8 cellular contexts compared by ENCODE assay signal in the genomic region with DNA sequence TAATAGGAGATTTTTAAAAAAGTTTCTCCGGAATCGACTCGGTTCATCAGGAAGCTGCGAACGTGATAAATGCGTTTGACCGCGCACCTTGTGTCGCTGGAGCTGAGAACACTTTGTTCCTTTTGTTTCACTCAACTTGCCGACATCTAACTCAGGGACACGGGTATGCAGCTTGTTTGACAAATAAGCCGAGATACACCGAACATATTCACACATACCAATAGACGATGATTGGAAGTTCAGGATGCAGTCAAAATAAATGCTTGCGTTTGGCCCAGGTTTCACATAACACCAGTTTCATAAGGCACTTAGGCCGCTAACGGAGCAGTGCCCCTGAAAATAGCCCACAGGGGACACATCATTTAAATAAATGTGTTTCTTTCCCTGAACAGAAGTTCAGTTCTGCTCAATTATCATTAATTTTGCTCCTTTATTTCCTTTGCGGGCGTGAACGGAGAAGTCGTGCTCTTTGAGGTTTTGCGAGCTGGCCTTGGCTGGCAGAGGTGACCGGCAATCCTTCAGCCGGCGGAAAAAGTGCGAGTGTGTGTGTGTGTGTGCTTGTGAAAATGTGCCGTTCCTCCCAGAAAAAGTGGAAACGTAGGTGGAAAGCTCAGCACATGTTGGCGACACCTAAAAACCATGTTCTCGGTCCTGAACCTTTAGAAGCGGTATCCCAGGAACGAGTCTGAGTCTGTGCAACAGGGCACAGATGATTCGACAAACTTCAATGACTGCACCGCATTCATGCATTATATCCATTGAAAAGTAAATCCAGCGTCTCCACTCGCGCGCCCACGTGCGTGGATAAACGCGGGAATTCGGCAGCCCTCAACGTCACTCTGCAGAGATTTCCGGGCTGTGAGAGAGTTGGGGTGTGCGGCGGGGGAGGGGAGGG. TPM values are rescaled to one million over a fixed set of nuclear protein-coding genes. Genes with fewer than 3 reads are reported as not detected.
A peak's percentile ranks its signal among the peaks of the same experiment; 100 is the strongest.
DNase-seq lines count a peak whose midpoint lies in the region; ATAC-seq and TF ChIP-seq lines count a peak whose summit lies in the region.

No MANE protein-coding gene starts in this region.

- H3K4me3 Mint-ChIP-seq in activated CD4-positive, alpha-beta T cell treated with anti-CD3 and anti-CD28 coated beads, Interleukin-2, amount 10 ng/mL, durations not matched to agents 24 days and 14 days: peak overlapping the region; percentile 85
- peak overlapping the region; percentile 61 for H3K4me3 Mint-ChIP-seq in activated CD4-positive, alpha-beta memory T cell treated with anti-CD3 and anti-CD28 coated beads for 36 hours
- no peak overlapping the region for H3K4me3 Mint-ChIP-seq in HFFc6

- peak; percentile 60 for DNase-seq in activated CD4-positive, alpha-beta T cell treated with anti-CD3 and anti-CD28 coated beads, Interleukin-2, amount 10 ng/mL, durations not matched to agents 24 days and 14 days
- no peak for DNase-seq in activated CD4-positive, alpha-beta T cell treated with anti-CD3 and anti-CD28 coated beads for 4 hours
- DNase-seq in activated CD4-positive, alpha-beta memory T cell treated with anti-CD3 and anti-CD28 coated beads for 36 hours: no peak
- DNase-seq in kidney epithelial cell (ENCODE audit: low read depth): no peak
- no peak for DNase-seq in thoracic aorta (ENCODE audit: low spot score)
- no peak for DNase-seq in NCI-H1105 (lab: John Stamatoyannopoulos, UW)
- DNase-seq in HFFc6: no peak

- H3K27me3 Mint-ChIP-seq in activated CD4-positive, alpha-beta T cell treated with anti-CD3 and anti-CD28 coated beads, Interleukin-2, amount 10 ng/mL, durations not matched to agents 24 days and 14 days: peaks cover 66% of the 10 kb centered on the region
- H3K27me3 Mint-ChIP-seq in activated CD4-positive, alpha-beta memory T cell treated with anti-CD3 and anti-CD28 coated beads for 36 hours: peaks cover 60% of the 10 kb centered on the region
- H3K27me3 Mint-ChIP-seq in HFFc6 (ENCODE audit: insufficient read depth): peaks cover 8% of the 10 kb centered on the region

- CTCF ChIA-PET in activated CD4-positive, alpha-beta memory T cell treated with anti-CD3 and anti-CD28 coated beads for 36 hours (lab: Charles Lee): interaction anchor here (0.6 to 1.8 kb wide), 2 partner anchors 117 to 123 kb away, joined by 3 to 6 read pairs; no protein-coding TSS in a partner anchor

- no peak for TF ChIP-seq CTCF in kidney epithelial cell (IDR thresholded peaks at IDR 0.05; ENCODE audit: insufficient read depth, low read length, poor library complexity, severe bottlenecking)
- no peak for TF ChIP-seq CTCF in thoracic aorta (IDR thresholded peaks at IDR 0.05)
- no peak for TF ChIP-seq CTCF in HFFc6 (IDR thresholded peaks at IDR 0.05)

- no peaks in the 10 kb centered on the region for H3K9me3 Mint-ChIP-seq in activated CD4-positive, alpha-beta T cell treated with anti-CD3 and anti-CD28 coated beads, Interleukin-2, amount 10 ng/mL, durations not matched to agents 24 days and 14 days
- H3K9me3 Mint-ChIP-seq in activated CD4-positive, alpha-beta memory T cell treated with anti-CD3 and anti-CD28 coated beads for 36 hours: no peaks in the 10 kb centered on the region
- H3K9me3 Mint-ChIP-seq in HFFc6: peaks cover 7% of the 10 kb centered on the region; the same call in 1 of the 2 replicates

- H3K27ac Mint-ChIP-seq in activated CD4-positive, alpha-beta T cell treated with anti-CD3 and anti-CD28 coated beads, Interleukin-2, amount 10 ng/mL, durations not matched to agents 24 days and 14 days: no peak overlapping the region
- no peak overlapping the region for H3K27ac Mint-ChIP-seq in activated CD4-positive, alpha-beta memory T cell treated with anti-CD3 and anti-CD28 coated beads for 36 hours
- no peak overlapping the region for H3K27ac Mint-ChIP-seq in HFFc6

- H3K9me3 ChIP-seq in thoracic aorta: no peaks in the 10 kb centered on the region

- intact Hi-C loops in activated CD4-positive, alpha-beta T cell treated with anti-CD3 and anti-CD28 coated beads, Interleukin-2, amount 10 ng/mL, durations not matched to agents 24 days and 14 days (cut with micrococcal nuclease): loop anchor here (2.0 to 10.0 kb wide), 4 partner anchors 244 to 652 kb away; partner anchors contain the start of genes ATP8A1, BEND4 and PHOX2B
- intact Hi-C loops in activated CD4-positive, alpha-beta memory T cell treated with anti-CD3 and anti-CD28 coated beads for 36 hours (cut with micrococcal nuclease): loop anchor here (1.0 kb wide), 1 partner anchor 114 kb away; no protein-coding TSS in a partner anchor

- ATAC-seq in thoracic aorta (ENCODE audit: insufficient number of reproducible peaks, low FRiP score, low read depth) (no peak), HG03442 (IDR thresholded peaks at IDR 0.05; ENCODE audit: unreplicated experiment) (no peak)

- H3K36me3 Mint-ChIP-seq in activated CD4-positive, alpha-beta T cell treated with anti-CD3 and anti-CD28 coated beads, Interleukin-2, amount 10 ng/mL, durations not matched to agents 24 days and 14 days (ENCODE audit: low read depth): peaks cover 5% of the 10 kb centered on the region
- no peaks in the 10 kb centered on the region for H3K36me3 Mint-ChIP-seq in activated CD4-positive, alpha-beta memory T cell treated with anti-CD3 and anti-CD28 coated beads for 36 hours
- peaks cover 5% of the 10 kb centered on the region; the same call in 1 of the 2 replicates for H3K36me3 Mint-ChIP-seq in HFFc6 (ENCODE audit: low read depth)

- POLR2A ChIA-PET in activated CD4-positive, alpha-beta memory T cell treated with anti-CD3 and anti-CD28 coated beads for 36 hours (lab: Charles Lee): no interaction called here

- H3K4me1 ChIP-seq in thoracic aorta (ENCODE audit: control insufficient read depth in 1 of 2, low read depth in 2 of 2): peaks cover 3 to 26% of the 10 kb centered on the region in 2 donors

- peaks cover 41% of the 10 kb centered on the region for H3K27me3 ChIP-seq in kidney epithelial cell (ENCODE audit: control insufficient read depth, insufficient read depth, low read length)
- no peaks in the 10 kb centered on the region for H3K27me3 ChIP-seq in thoracic aorta (replicated peaks; ENCODE audit: insufficient read depth)

- peaks cover 25% of the 10 kb centered on the region for H3K4me1 Mint-ChIP-seq in activated CD4-positive, alpha-beta T cell treated with anti-CD3 and anti-CD28 coated beads, Interleukin-2, amount 10 ng/mL, durations not matched to agents 24 days and 14 days
- H3K4me1 Mint-ChIP-seq in activated CD4-positive, alpha-beta memory T cell treated with anti-CD3 and anti-CD28 coated beads for 36 hours (ENCODE audit: low read depth): peaks cover 29% of the 10 kb centered on the region
- no peaks in the 10 kb centered on the region for H3K4me1 Mint-ChIP-seq in HFFc6 (ENCODE audit: low read depth)

- H3K36me3 ChIP-seq in kidney epithelial cell (ENCODE audit: control insufficient read depth, insufficient read depth, low read length) (no peaks in the 10 kb centered on the region), thoracic aorta (no peaks in the 10 kb centered on the region)

- H3K4me3 ChIP-seq in kidney epithelial cell (ENCODE audit: low read depth, low read length) (peak overlapping the region; percentile 36), thoracic aorta (peak overlapping the region; percentile 83)

- H3K27ac ChIP-seq in thoracic aorta: no peak overlapping the region

RNA-seq across cellular contexts. Expression of gene SHISA3, which starts 0.7 kb away (rescaled TPM):
- 0.09 and 0.23 TPM in 2 replicates for total RNA-seq in activated CD4-positive, alpha-beta T cell treated with anti-CD3 and anti-CD28 coated beads, Interleukin-2, amount 10 ng/mL, durations not matched to agents 24 days and 14 days
- total RNA-seq in activated CD4-positive, alpha-beta memory T cell treated with anti-CD3 and anti-CD28 coated beads for 36 hours: under 1 TPM; 0.14 to 0.27 TPM
- total RNA-seq in kidney epithelial cell: 0.38 and 0.96 TPM in 2 replicates
- total RNA-seq in thoracic aorta: 10 to 100 TPM; 15.0 to 30.1 TPM
- total RNA-seq in HFFc6 (2021; fragmentation: NEBNext Ultra II Directional; extraction: Animal tissue kit (Norgen Biotek cat#: 25700)): not detected
